Comparison of ENCODE assay signal across 1 cellular context in the genomic region with DNA sequence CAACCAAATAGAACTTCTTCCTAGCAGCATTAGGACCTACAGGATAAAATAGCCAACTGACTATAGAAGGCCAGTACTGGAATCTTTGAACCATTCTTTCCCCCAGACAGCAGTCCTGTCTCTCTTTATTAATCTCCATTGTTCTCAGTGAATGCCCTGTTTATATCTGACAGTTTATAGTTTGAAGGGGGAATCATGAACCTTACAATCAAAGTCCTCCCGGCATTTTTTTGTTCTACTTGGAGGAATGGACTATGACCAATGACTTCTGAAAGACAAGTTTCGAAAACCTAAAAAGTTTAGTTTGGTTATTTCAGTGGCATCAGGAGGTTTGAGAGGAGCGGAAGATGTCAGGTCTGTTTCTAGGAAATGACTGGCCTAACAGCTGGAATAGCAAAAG.
TF ChIP-seq lines count a peak whose summit lies in the region.

No MANE protein-coding gene starts in this region.

TF ChIP-seq in SK-N-SH, 30 proteins besides CTCF, POLR2A, EP300 and RAD21:
- TF ChIP-seq EZH2phosphoT487 (IDR thresholded peaks at IDR 0.05; ENCODE audit: borderline replicate concordance, low read depth) (no peak), GATA2 (CRISPR knock-in tag; IDR thresholded peaks at IDR 0.05) (no peak), RXRA (IDR thresholded peaks at IDR 0.05; ENCODE audit: borderline replicate concordance, low read depth) (no peak), RFX5 (IDR thresholded peaks at IDR 0.05; ENCODE audit: low read length) (no peak), TCF12 (IDR thresholded peaks at IDR 0.05) (no peak), SIN3A (IDR thresholded peaks at IDR 0.05; ENCODE audit: borderline replicate concordance, low read depth, low read length) (no peak), FOXJ3 (CRISPR knock-in tag; IDR thresholded peaks at IDR 0.05) (no peak), MEF2A (IDR thresholded peaks at IDR 0.05; ENCODE audit: borderline replicate concordance, low read depth) (no peak), CHD2 (IDR thresholded peaks at IDR 0.05; ENCODE audit: low read length, partially characterized antibody) (no peak), GABPA (IDR thresholded peaks at IDR 0.05; ENCODE audit: low read depth) (no peak), MXI1 (IDR thresholded peaks at IDR 0.05; ENCODE audit: low read depth, low read length) (no peak)
- TF ChIP-seq, protein P1, sequence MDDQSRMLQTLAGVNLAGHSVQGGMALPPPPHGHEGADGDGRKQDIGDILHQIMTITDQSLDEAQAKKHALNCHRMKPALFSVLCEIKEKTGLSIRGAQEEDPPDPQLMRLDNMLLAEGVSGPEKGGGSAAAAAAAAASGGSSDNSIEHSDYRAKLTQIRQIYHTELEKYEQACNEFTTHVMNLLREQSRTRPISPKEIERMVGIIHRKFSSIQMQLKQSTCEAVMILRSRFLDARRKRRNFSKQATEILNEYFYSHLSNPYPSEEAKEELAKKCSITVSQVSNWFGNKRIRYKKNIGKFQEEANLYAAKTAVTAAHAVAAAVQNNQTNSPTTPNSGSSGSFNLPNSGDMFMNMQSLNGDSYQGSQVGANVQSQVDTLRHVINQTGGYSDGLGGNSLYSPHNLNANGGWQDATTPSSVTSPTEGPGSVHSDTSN (IDR thresholded peaks at IDR 0.05) = no peak
- TF ChIP-seq, protein P2, sequence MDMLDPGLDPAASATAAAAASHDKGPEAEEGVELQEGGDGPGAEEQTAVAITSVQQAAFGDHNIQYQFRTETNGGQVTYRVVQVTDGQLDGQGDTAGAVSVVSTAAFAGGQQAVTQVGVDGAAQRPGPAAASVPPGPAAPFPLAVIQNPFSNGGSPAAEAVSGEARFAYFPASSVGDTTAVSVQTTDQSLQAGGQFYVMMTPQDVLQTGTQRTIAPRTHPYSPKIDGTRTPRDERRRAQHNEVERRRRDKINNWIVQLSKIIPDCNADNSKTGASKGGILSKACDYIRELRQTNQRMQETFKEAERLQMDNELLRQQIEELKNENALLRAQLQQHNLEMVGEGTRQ (IDR thresholded peaks at IDR 0.05; ENCODE audit: borderline replicate concordance, low read depth, low read length) = no peak
- TF ChIP-seq, protein P3, sequence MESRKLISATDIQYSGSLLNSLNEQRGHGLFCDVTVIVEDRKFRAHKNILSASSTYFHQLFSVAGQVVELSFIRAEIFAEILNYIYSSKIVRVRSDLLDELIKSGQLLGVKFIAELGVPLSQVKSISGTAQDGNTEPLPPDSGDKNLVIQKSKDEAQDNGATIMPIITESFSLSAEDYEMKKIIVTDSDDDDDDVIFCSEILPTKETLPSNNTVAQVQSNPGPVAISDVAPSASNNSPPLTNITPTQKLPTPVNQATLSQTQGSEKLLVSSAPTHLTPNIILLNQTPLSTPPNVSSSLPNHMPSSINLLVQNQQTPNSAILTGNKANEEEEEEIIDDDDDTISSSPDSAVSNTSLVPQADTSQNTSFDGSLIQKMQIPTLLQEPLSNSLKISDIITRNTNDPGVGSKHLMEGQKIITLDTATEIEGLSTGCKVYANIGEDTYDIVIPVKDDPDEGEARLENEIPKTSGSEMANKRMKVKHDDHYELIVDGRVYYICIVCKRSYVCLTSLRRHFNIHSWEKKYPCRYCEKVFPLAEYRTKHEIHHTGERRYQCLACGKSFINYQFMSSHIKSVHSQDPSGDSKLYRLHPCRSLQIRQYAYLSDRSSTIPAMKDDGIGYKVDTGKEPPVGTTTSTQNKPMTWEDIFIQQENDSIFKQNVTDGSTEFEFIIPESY (IDR thresholded peaks at IDR 0.05; ENCODE audit: borderline replicate concordance, low read depth) = no peak
- TF ChIP-seq, protein P4, sequence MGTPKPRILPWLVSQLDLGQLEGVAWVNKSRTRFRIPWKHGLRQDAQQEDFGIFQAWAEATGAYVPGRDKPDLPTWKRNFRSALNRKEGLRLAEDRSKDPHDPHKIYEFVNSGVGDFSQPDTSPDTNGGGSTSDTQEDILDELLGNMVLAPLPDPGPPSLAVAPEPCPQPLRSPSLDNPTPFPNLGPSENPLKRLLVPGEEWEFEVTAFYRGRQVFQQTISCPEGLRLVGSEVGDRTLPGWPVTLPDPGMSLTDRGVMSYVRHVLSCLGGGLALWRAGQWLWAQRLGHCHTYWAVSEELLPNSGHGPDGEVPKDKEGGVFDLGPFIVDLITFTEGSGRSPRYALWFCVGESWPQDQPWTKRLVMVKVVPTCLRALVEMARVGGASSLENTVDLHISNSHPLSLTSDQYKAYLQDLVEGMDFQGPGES (IDR thresholded peaks at IDR 0.05; ENCODE audit: low read depth, low read length) = no peak
